8 cellular contexts compared by ENCODE assay signal in genomic region chr4:143513314-143514211, GRCh38. TPM values are rescaled to one million over a fixed set of nuclear protein-coding genes. Genes with fewer than 3 reads are reported as not detected.
DNase-seq lines count a peak whose midpoint lies in the region; ATAC-seq lines count a peak whose summit lies in the region.

A gene with protein sequence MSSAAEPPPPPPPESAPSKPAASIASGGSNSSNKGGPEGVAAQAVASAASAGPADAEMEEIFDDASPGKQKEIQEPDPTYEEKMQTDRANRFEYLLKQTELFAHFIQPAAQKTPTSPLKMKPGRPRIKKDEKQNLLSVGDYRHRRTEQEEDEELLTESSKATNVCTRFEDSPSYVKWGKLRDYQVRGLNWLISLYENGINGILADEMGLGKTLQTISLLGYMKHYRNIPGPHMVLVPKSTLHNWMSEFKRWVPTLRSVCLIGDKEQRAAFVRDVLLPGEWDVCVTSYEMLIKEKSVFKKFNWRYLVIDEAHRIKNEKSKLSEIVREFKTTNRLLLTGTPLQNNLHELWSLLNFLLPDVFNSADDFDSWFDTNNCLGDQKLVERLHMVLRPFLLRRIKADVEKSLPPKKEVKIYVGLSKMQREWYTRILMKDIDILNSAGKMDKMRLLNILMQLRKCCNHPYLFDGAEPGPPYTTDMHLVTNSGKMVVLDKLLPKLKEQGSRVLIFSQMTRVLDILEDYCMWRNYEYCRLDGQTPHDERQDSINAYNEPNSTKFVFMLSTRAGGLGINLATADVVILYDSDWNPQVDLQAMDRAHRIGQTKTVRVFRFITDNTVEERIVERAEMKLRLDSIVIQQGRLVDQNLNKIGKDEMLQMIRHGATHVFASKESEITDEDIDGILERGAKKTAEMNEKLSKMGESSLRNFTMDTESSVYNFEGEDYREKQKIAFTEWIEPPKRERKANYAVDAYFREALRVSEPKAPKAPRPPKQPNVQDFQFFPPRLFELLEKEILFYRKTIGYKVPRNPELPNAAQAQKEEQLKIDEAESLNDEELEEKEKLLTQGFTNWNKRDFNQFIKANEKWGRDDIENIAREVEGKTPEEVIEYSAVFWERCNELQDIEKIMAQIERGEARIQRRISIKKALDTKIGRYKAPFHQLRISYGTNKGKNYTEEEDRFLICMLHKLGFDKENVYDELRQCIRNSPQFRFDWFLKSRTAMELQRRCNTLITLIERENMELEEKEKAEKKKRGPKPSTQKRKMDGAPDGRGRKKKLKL (plus strand): TSS chr4:143513702. CDS start chr4:143513925, 223 bp downstream.

- DNase-seq in NCI-H1092 treated with DMSO at 0.1 percent for 48 hours (lab: John Stamatoyannopoulos, UW) (peak; percentile 99), SKM-1 (lab: John Stamatoyannopoulos, UW; ENCODE audit: unreplicated experiment) (peak; percentile 99), glomerular endothelial cell (ENCODE audit: extremely low read depth, low read depth, low spot score) (peak; percentile 97), occipital lobe (lab: John Stamatoyannopoulos, UW) (peak; percentile 95)
- peak; percentile 90 to 98 for DNase-seq in activated naive CD4-positive, alpha-beta T cell treated with anti-CD3 and anti-CD28 coated beads, Interleukin-2, amount 50 U/mL, for 72 hours (ENCODE audit: low spot score in 2 of 2)

- peak; percentile 87 for ATAC-seq in HG02610 (IDR thresholded peaks at IDR 0.05; ENCODE audit: unreplicated experiment)
- peak; percentile 84 to 86 for ATAC-seq in activated naive CD4-positive, alpha-beta T cell treated with anti-CD3 and anti-CD28 coated beads, Interleukin-2, amount 50 U/mL, for 72 hours

- H3K27ac ChIP-seq in temporal lobe (ENCODE audit: low read depth, low read length): peak within 1 kb of the TSS; percentile 85

- H3K27ac Mint-ChIP-seq in activated naive CD4-positive, alpha-beta T cell treated with anti-CD3 and anti-CD28 coated beads, Interleukin-2, amount 50 U/mL, for 72 hours: peak within 1 kb of the TSS; percentile 99

- peak within 1 kb of the TSS; percentile 87 for H3K4me3 ChIP-seq in GM08714 (ENCODE audit: low read length)

- no peaks in the 10 kb centered on the region for H3K9me3 Mint-ChIP-seq in activated naive CD4-positive, alpha-beta T cell treated with anti-CD3 and anti-CD28 coated beads, Interleukin-2, amount 50 U/mL, for 72 hours

- peaks cover 26% of the 10 kb centered on the region in 2 donors for H3K36me3 Mint-ChIP-seq in activated naive CD4-positive, alpha-beta T cell treated with anti-CD3 and anti-CD28 coated beads, Interleukin-2, amount 50 U/mL, for 72 hours

RNA-seq across cellular contexts. Expression of the gene that starts here (rescaled TPM):
- total RNA-seq in activated naive CD4-positive, alpha-beta T cell treated with anti-CD3 and anti-CD28 coated beads, Interleukin-2, amount 50 U/mL, for 72 hours: 10 to 100 TPM; 42.8 to 54.1 TPM
- 33.4 and 53.6 TPM in 2 replicates for total RNA-seq in glomerular endothelial cell
- 58.8 TPM for total RNA-seq in occipital lobe
- total RNA-seq in temporal lobe: 58.0 TPM

Comparison
In these comparisons a context has a peak if more than half of its experiments do, and no peak if none do; other contexts are left out.
1. Peak in every context shown above with its lines: DNase-seq, ATAC-seq, H3K4me3 ChIP-seq and H3K27ac ChIP-seq.